ENCODE assay signal across 26 cellular contexts in genomic region chr18:22221350-22221749, GRCh38. TPM values are rescaled to one million over a fixed set of nuclear protein-coding genes. Genes with fewer than 3 reads are reported as not detected.
A peak's percentile ranks its signal among the peaks of the same experiment; 100 is the strongest.
DNase-seq lines count a peak whose midpoint lies in the region; ATAC-seq and TF ChIP-seq lines count a peak whose summit lies in the region.
"Had no signal": no experiment of that assay in that cellular context is flagged by ENCODE, and none has a peak within 500 bp of the region (broad histone marks: within the 10 kb centered on the region; RNA-seq: fewer than 3 reads in every experiment).

No MANE protein-coding gene starts in this region.

- in situ Hi-C loops in KBM-7 (cut with MboI; ENCODE audit: low pct_unique_long_range_greater_than_20kb, low sequenced_read_pairs) = no loop called here

- WGBS in heart left ventricle, 4 donors = 83 to 92% (median 89%) methylated on average over 3 of the region's 3 CpGs

- DNase-seq in KBM-7 (peak; percentile 2), NOMO-1 treated with dmso at 0.1 percent for 144 hours (lab: John Stamatoyannopoulos, UW; ENCODE audit: unreplicated experiment) (peak; percentile 56), amniotic epithelial cell (ENCODE audit: low read depth) (peak; percentile 72), NCI-H1417 (lab: John Stamatoyannopoulos, UW) (no peak), amygdala (lab: John Stamatoyannopoulos, UW) (no peak), heart left ventricle (no peak)
- no peak for DNase-seq in natural killer cell treated with Interleukin-12 subunit alpha and Interleukin-12 subunit beta and Interleukin-15 and Interleukin-18, amount 100 ng/mL, for 72 hours (ENCODE audit: low spot score)
- DNase-seq: activated CD4-positive, alpha-beta memory T cell treated with anti-CD3 and anti-CD28 coated beads, Interleukin-2, amount 10 ng/mL, durations not matched to agents 7 days and 5 days; activated CD8-positive, alpha-beta memory T cell treated with anti-CD3 and anti-CD28 coated beads, Interleukin-2, amount 50 U/mL, for 4 hours; activated naive CD4-positive, alpha-beta T cell treated with Interleukin-2 at 50 U/mL for 16 hours; amniotic stem cell; gastrocnemius medialis; GOT3; IMR-90; lower lobe of right lung; NCI-H1436; NCI-H2081; NCI-H524 treated with DMSO at 0.1 percent for 48 hours; nephron progenitor cell; RPMI8226; transverse colon had no signal

- no peaks in the 10 kb centered on the region for H3K36me3 ChIP-seq in heart left ventricle
- H3K36me3 ChIP-seq: BLaER1, gastrocnemius medialis, lower lobe of right lung, SJSA1, transverse colon had no signal

- no peaks in the 10 kb centered on the region for H3K36me3 Mint-ChIP-seq in natural killer cell treated with Interleukin-12 subunit alpha and Interleukin-12 subunit beta and Interleukin-15 and Interleukin-18, amount 100 ng/mL, for 72 hours
- H3K36me3 Mint-ChIP-seq: stimulated activated effector memory CD8-positive, alpha-beta T cell treated with anti-CD3 and anti-CD28 coated beads, Interleukin-12 subunit alpha, Interleukin-12 subunit beta, amount 100 ng/mL, for 72 hours had no signal

- no peak for TF ChIP-seq POLR2A in heart left ventricle (IDR thresholded peaks at IDR 0.05)

- peaks cover 0 to 12% (median 6%) of the 10 kb centered on the region in 12 donors for H3K4me1 ChIP-seq in heart left ventricle
- H3K4me1 ChIP-seq: gastrocnemius medialis had no signal

- peaks cover 5 to 8% of the 10 kb centered on the region in 2 donors for H3K27me3 Mint-ChIP-seq in natural killer cell treated with Interleukin-12 subunit alpha and Interleukin-12 subunit beta and Interleukin-15 and Interleukin-18, amount 100 ng/mL, for 72 hours
- H3K27me3 Mint-ChIP-seq: activated CD4-positive, alpha-beta memory T cell treated with anti-CD3 and anti-CD28 coated beads, Interleukin-2, amount 10 ng/mL, durations not matched to agents 7 days and 5 days had no signal

- no peak overlapping the region for H3K4me3 ChIP-seq in heart left ventricle
- H3K4me3 ChIP-seq: BLaER1, gastrocnemius medialis, hepatocyte, lower lobe of right lung, SJSA1, transverse colon had no signal

- H3K27me3 ChIP-seq in heart left ventricle = no peaks in the 10 kb centered on the region
- H3K27me3 ChIP-seq: BLaER1, gastrocnemius medialis, hepatocyte, SJSA1, transverse colon had no signal

- TF ChIP-seq CTCF in heart left ventricle (IDR thresholded peaks at IDR 0.05) = no peak

- no peaks in the 10 kb centered on the region for H3K9me3 ChIP-seq in heart left ventricle
- H3K9me3 ChIP-seq: BLaER1, gastrocnemius medialis, lower lobe of right lung, SJSA1, transverse colon had no signal

- intact Hi-C loops in heart left ventricle (cut with DNase I) = loop anchor here in 2 of 10 donors (5.0 to 10.0 kb wide), 2 partner anchors 36 to 217 kb away; no protein-coding TSS in a partner anchor

- peaks cover 21 to 25% of the 10 kb centered on the region in 2 donors for H3K4me1 Mint-ChIP-seq in natural killer cell treated with Interleukin-12 subunit alpha and Interleukin-12 subunit beta and Interleukin-15 and Interleukin-18, amount 100 ng/mL, for 72 hours (ENCODE audit: low read depth in 2 of 2)
- H3K4me1 Mint-ChIP-seq: activated CD4-positive, alpha-beta memory T cell treated with anti-CD3 and anti-CD28 coated beads, Interleukin-2, amount 10 ng/mL, durations not matched to agents 7 days and 5 days had no signal

- H3K9me3 Mint-ChIP-seq in natural killer cell treated with Interleukin-12 subunit alpha and Interleukin-12 subunit beta and Interleukin-15 and Interleukin-18, amount 100 ng/mL, for 72 hours = no peaks in the 10 kb centered on the region
- H3K9me3 Mint-ChIP-seq: activated CD4-positive, alpha-beta memory T cell treated with anti-CD3 and anti-CD28 coated beads, Interleukin-2, amount 10 ng/mL, durations not matched to agents 7 days and 5 days; nephron progenitor cell; stimulated activated effector memory CD8-positive, alpha-beta T cell treated with anti-CD3 and anti-CD28 coated beads, Interleukin-12 subunit alpha, Interleukin-12 subunit beta, amount 100 ng/mL, for 72 hours had no signal

- H3K27ac ChIP-seq in heart left ventricle = no peak overlapping the region
- H3K27ac ChIP-seq: BLaER1, gastrocnemius medialis, hepatocyte, lower lobe of right lung, SJSA1, transverse colon had no signal

- no peak overlapping the region for H3K27ac Mint-ChIP-seq in natural killer cell treated with Interleukin-12 subunit alpha and Interleukin-12 subunit beta and Interleukin-15 and Interleukin-18, amount 100 ng/mL, for 72 hours
- H3K27ac Mint-ChIP-seq: activated CD4-positive, alpha-beta memory T cell treated with anti-CD3 and anti-CD28 coated beads, Interleukin-2, amount 10 ng/mL, durations not matched to agents 7 days and 5 days; nephron progenitor cell; stimulated activated effector memory CD8-positive, alpha-beta T cell treated with anti-CD3 and anti-CD28 coated beads, Interleukin-12 subunit alpha, Interleukin-12 subunit beta, amount 100 ng/mL, for 72 hours had no signal

- ATAC-seq in natural killer cell treated with Interleukin-12 subunit alpha and Interleukin-12 subunit beta and Interleukin-15 and Interleukin-18, amount 100 ng/mL, for 72 hours = no peak
- no peak for ATAC-seq in heart left ventricle
- ATAC-seq: gastrocnemius medialis; lower lobe of right lung; stimulated activated effector memory CD8-positive, alpha-beta T cell treated with anti-CD3 and anti-CD28 coated beads, Interleukin-12 subunit alpha, Interleukin-12 subunit beta, amount 100 ng/mL, for 72 hours had no signal

- H3K4me3 Mint-ChIP-seq in natural killer cell treated with Interleukin-12 subunit alpha and Interleukin-12 subunit beta and Interleukin-15 and Interleukin-18, amount 100 ng/mL, for 72 hours = peak overlapping the region; percentile 7
- H3K4me3 Mint-ChIP-seq: activated CD4-positive, alpha-beta memory T cell treated with anti-CD3 and anti-CD28 coated beads, Interleukin-2, amount 10 ng/mL, durations not matched to agents 7 days and 5 days; nephron progenitor cell; stimulated activated effector memory CD8-positive, alpha-beta T cell treated with anti-CD3 and anti-CD28 coated beads, Interleukin-12 subunit alpha, Interleukin-12 subunit beta, amount 100 ng/mL, for 72 hours; T-helper 1 cell treated with Interleukin-12 subunit alpha and Interleukin-12 subunit beta and Interleukin-4 antibody, amounts not matched to agents 30 μg/mL and 1 μg/mL, for 36 hours had no signal

RNA-seq across cellular contexts. Expression of gene GATA6, which starts 52.0 kb away (rescaled TPM):
- total RNA-seq in natural killer cell treated with Interleukin-12 subunit alpha and Interleukin-12 subunit beta and Interleukin-15 and Interleukin-18, amount 100 ng/mL, for 72 hours = not detected
- 10 to 100 TPM; 44.9 to 97.7 (median 76.3) TPM for total RNA-seq in heart left ventricle
- 10 to 100 TPM; 42.1 to 52.6 TPM for polyA plus RNA-seq in heart left ventricle
- total RNA-seq: activated CD4-positive, alpha-beta memory T cell treated with anti-CD3 and anti-CD28 coated beads, Interleukin-2, amount 10 ng/mL, durations not matched to agents 7 days and 5 days had no signal

Comparison
In these comparisons a context has a peak if more than half of its experiments do, and no peak if none do; other contexts are left out.
1. DNase-seq: peak in KBM-7 (single experiment), NOMO-1 treated with dmso at 0.1 percent for 144 hours (single experiment) and amniotic epithelial cell (single experiment); none in natural killer cell treated with Interleukin-12 subunit alpha and Interleukin-12 subunit beta and Interleukin-15 and Interleukin-18, amount 100 ng/mL, for 72 hours (single experiment), NCI-H1417 (0 of 3), amygdala (0 of 56) and heart left ventricle (0 of 5).
2. RNA of gene GATA6, which starts 52.0 kb away (total RNA-seq): 44.9 to 97.7 TPM in heart left ventricle; not detected in natural killer cell treated with Interleukin-12 subunit alpha and Interleukin-12 subunit beta and Interleukin-15 and Interleukin-18, amount 100 ng/mL, for 72 hours; every median in the first group is over 10 times any median in the second.